ENCODE assay signal across 8 cellular contexts in genomic region chr1:94840811-94841210, GRCh38. TPM values are rescaled to one million over a fixed set of nuclear protein-coding genes. Genes with fewer than 3 reads are reported as not detected.
"Had no signal": no experiment of that assay in that cellular context is flagged by ENCODE, and none has a peak within 500 bp of the region (broad histone marks: within the 10 kb centered on the region; RNA-seq: fewer than 3 reads in every experiment).

No MANE protein-coding gene starts in this region.

- H2AFZ ChIP-seq: GM23248 had no signal

- DNase-seq: GM23248, GOT3, H9, HCEC 1CT, KG1 had no signal

- FAIRE-seq: H54 had no signal

- H3K27ac ChIP-seq: GM23248, HL-60 had no signal

- H3K9ac ChIP-seq: GM23248 had no signal

- H3K4me3 ChIP-seq: GM23248 had no signal

RNA-seq across cellular contexts. Expression of gene SLC44A3, which starts 20.7 kb away (rescaled TPM):
- polyA plus RNA-seq: IgD-negative memory B cell had no signal
